ENCODE assay signal across 18 cellular contexts in genomic region chr2:235707411-235708096, GRCh38.
A peak's percentile ranks its signal among the peaks of the same experiment; 100 is the strongest.
DNase-seq lines count a peak whose midpoint lies in the region; TF ChIP-seq lines count a peak whose summit lies in the region.
"Had no signal": no experiment of that assay in that cellular context is flagged by ENCODE, and none has a peak within 500 bp of the region (broad histone marks: within the 10 kb centered on the region; RNA-seq: fewer than 3 reads in every experiment).

No MANE protein-coding gene starts in this region.

- H3K27me3 Mint-ChIP-seq in Calu3 (ENCODE audit: unreplicated experiment) (no peaks in the 10 kb centered on the region), glutamatergic neuron (ENCODE audit: unreplicated experiment) (peaks cover 11% of the 10 kb centered on the region)
- H3K27me3 Mint-ChIP-seq: CD4-positive, CD25-positive, alpha-beta regulatory T cell had no signal

- peak overlapping the region; percentile 96 for H3K27ac ChIP-seq in PC-9
- H3K27ac ChIP-seq in osteoblast (ENCODE audit: low read depth, low read length), result no peak overlapping the region
- H3K27ac ChIP-seq in ascending aorta, result no peak overlapping the region
- H3K27ac ChIP-seq: GM23248 had no signal

- H3K4me2 ChIP-seq in PC-9 (peak overlapping the region; percentile 63), osteoblast (ENCODE audit: insufficient read depth, low read length) (no peak overlapping the region)

- DNase-seq in Calu3 (no peak), PC-9 (no peak), glutamatergic neuron (no peak), osteoblast (ENCODE audit: insufficient read length, low spot score, missing footprints) (peak; percentile 60), anterior cingulate cortex (lab: John Stamatoyannopoulos, UW) (no peak), ascending aorta (ENCODE audit: low spot score in 2 of 2) (no peak), DMS53 treated with DMSO at 0.1 percent for 48 hours (lab: John Stamatoyannopoulos, UW; ENCODE audit: unreplicated experiment) (no peak), DMS 273 (lab: John Stamatoyannopoulos, UW; ENCODE audit: unreplicated experiment) (no peak)
- DNase-seq: CD4-positive, CD25-positive, alpha-beta regulatory T cell; DND-41; GM23248; Karpas-422; MM.1S; NCI-H1092 treated with DMSO at 0.1 percent for 48 hours; NCI-H1694; NCI-H2227 treated with DMSO at 0.1 percent for 48 hours; SHP77 treated with DMSO at 0.1 percent for 48 hours had no signal

- H3F3A ChIP-seq in PC-9 (ENCODE audit: insufficient read depth, low read depth), result peaks cover 59% of the 10 kb centered on the region

- H3K4me3 ChIP-seq in PC-9 (no peak overlapping the region), osteoblast (ENCODE audit: insufficient read depth, low read length) (no peak overlapping the region), ascending aorta (no peak overlapping the region)
- H3K4me3 ChIP-seq: GM12878, GM23248 had no signal

- H3K27me3 ChIP-seq in PC-9 (ENCODE audit: insufficient read depth, low read depth) (no peaks in the 10 kb centered on the region), osteoblast (ENCODE audit: insufficient read depth, low read length) (no peaks in the 10 kb centered on the region), ascending aorta (no peaks in the 10 kb centered on the region)

- H3K36me3 Mint-ChIP-seq in Calu3 (ENCODE audit: insufficient read depth, unreplicated experiment) (peaks cover 31% of the 10 kb centered on the region), glutamatergic neuron (ENCODE audit: unreplicated experiment) (peaks cover 7% of the 10 kb centered on the region)
- H3K36me3 Mint-ChIP-seq: CD4-positive, CD25-positive, alpha-beta regulatory T cell had no signal

- H2AFZ ChIP-seq in PC-9 (no peak overlapping the region), osteoblast (ENCODE audit: low read length) (no peak overlapping the region)
- H2AFZ ChIP-seq: GM23248 had no signal

- no peaks in the 10 kb centered on the region for H3K9me2 ChIP-seq in PC-9 (ENCODE audit: insufficient read depth)

- H4K20me1 ChIP-seq in PC-9 (ENCODE audit: insufficient read depth) (no peaks in the 10 kb centered on the region), osteoblast (ENCODE audit: insufficient read depth, low read length) (peaks cover 33% of the 10 kb centered on the region)

- H3K27ac Mint-ChIP-seq in Calu3 (ENCODE audit: unreplicated experiment), result peak overlapping the region; percentile 97
- peak overlapping the region; percentile 73 for H3K27ac Mint-ChIP-seq in glutamatergic neuron (ENCODE audit: unreplicated experiment)
- H3K27ac Mint-ChIP-seq: CD4-positive, CD25-positive, alpha-beta regulatory T cell had no signal

- intact Hi-C loops in Calu3 (cut with micrococcal nuclease; ENCODE audit: unreplicated experiment), result loop anchor here (5.0 kb wide), 1 partner anchor 35 kb away; no protein-coding TSS in a partner anchor
- intact Hi-C loops in PC-9 (cut with micrococcal nuclease; ENCODE audit: unreplicated experiment), result loop anchor here (5.0 kb wide), 1 partner anchor 725 kb away; no protein-coding TSS in a partner anchor
- intact Hi-C loops in ascending aorta (cut with DNase I), result no loop called here

- CTCF ChIA-PET in Calu3 (lab: Charles Lee) (no interaction called here), PC-9 (lab: Charles Lee) (interaction anchor here (1.5 kb wide), 1 partner anchor 31 kb away, joined by 5 read pairs; no protein-coding TSS in a partner anchor)

- H3K79me2 ChIP-seq in PC-9 (ENCODE audit: low read depth) (peaks cover 81% of the 10 kb centered on the region), osteoblast (ENCODE audit: insufficient read depth, low read length) (peaks cover 43% of the 10 kb centered on the region)

- H3K9me3 Mint-ChIP-seq in Calu3 (ENCODE audit: low read depth, unreplicated experiment), result no peaks in the 10 kb centered on the region
- peaks cover 11% of the 10 kb centered on the region for H3K9me3 Mint-ChIP-seq in glutamatergic neuron (ENCODE audit: unreplicated experiment)

- H3K4me1 Mint-ChIP-seq in Calu3 (ENCODE audit: low read depth, unreplicated experiment) (peaks cover 58% of the 10 kb centered on the region), glutamatergic neuron (ENCODE audit: low read depth, unreplicated experiment) (peaks cover 23% of the 10 kb centered on the region)

- BruUV-seq in Calu3 (replicated peaks; lab: Mats Ljungman, UMichigan), result no TSS peak
- BruUV-seq in PC-9 (replicated peaks; lab: Mats Ljungman, UMichigan), result no TSS peak

- POLR2A ChIA-PET in PC-9 (lab: Charles Lee; ENCODE audit: unreplicated experiment), result no interaction called here

- H3K9me3 ChIP-seq in PC-9 (ENCODE audit: insufficient read depth, low read depth), result no peaks in the 10 kb centered on the region
- H3K9me3 ChIP-seq in osteoblast (ENCODE audit: low read depth, low read length), result no peaks in the 10 kb centered on the region
- no peaks in the 10 kb centered on the region for H3K9me3 ChIP-seq in ascending aorta

- H3K36me3 ChIP-seq in PC-9 (ENCODE audit: low read depth), result peaks cover 15% of the 10 kb centered on the region
- H3K36me3 ChIP-seq in osteoblast (ENCODE audit: insufficient read depth, low read length), result peaks cover 9% of the 10 kb centered on the region
- no peaks in the 10 kb centered on the region for H3K36me3 ChIP-seq in ascending aorta

- peaks cover 69% of the 10 kb centered on the region for H3K4me1 ChIP-seq in PC-9 (replicated peaks; ENCODE audit: insufficient read depth)
- peaks cover 14% of the 10 kb centered on the region for H3K4me1 ChIP-seq in osteoblast (ENCODE audit: insufficient read depth, low read length)
- no peaks in the 10 kb centered on the region for H3K4me1 ChIP-seq in ascending aorta

- TF ChIP-seq CTCF in Calu3 (IDR thresholded peaks at IDR 0.05; ENCODE audit: unreplicated experiment), result no peak
- no peak for TF ChIP-seq CTCF in PC-9 (conservative IDR thresholded peaks at IDR 0.05)
- TF ChIP-seq CTCF in glutamatergic neuron (IDR thresholded peaks at IDR 0.05; ENCODE audit: partially characterized antibody, unreplicated experiment), result no peak
- TF ChIP-seq CTCF in osteoblast (IDR thresholded peaks at IDR 0.05; ENCODE audit: extremely low read depth, low read depth, low read length), result no peak
- TF ChIP-seq CTCF in ascending aorta (IDR thresholded peaks at IDR 0.05), result no peak

- peak overlapping the region; percentile 62 for H3K4me3 Mint-ChIP-seq in Calu3 (ENCODE audit: low read depth, unreplicated experiment)
- H3K4me3 Mint-ChIP-seq in glutamatergic neuron (ENCODE audit: unreplicated experiment), result peak overlapping the region; percentile 52
- H3K4me3 Mint-ChIP-seq: CD4-positive, CD25-positive, alpha-beta regulatory T cell had no signal
